In genomic region chr14:100872641-100873071, GRCh38 we compare ENCODE assay signal across 1 cellular context.
TF ChIP-seq lines count a peak whose summit lies in the region.

No MANE protein-coding gene starts in this region.

TF ChIP-seq in IMR-90, 13 proteins besides CTCF, POLR2A, EP300 and RAD21:
- TF ChIP-seq FOS (IDR thresholded peaks at IDR 0.05; ENCODE audit: low read depth, low read length) = no peak
- TF ChIP-seq SMC3 (IDR thresholded peaks at IDR 0.05; ENCODE audit: low read depth, low read length) = no peak
- TF ChIP-seq CEBPB (IDR thresholded peaks at IDR 0.05; ENCODE audit: low read depth, low read length) = no peak
- no peak for TF ChIP-seq MXI1 (IDR thresholded peaks at IDR 0.05; ENCODE audit: borderline replicate concordance, low read depth, low read length)
- TF ChIP-seq MAZ (IDR thresholded peaks at IDR 0.05; ENCODE audit: borderline replicate concordance, low read depth, low read length) = no peak
- TF ChIP-seq ELK1 (IDR thresholded peaks at IDR 0.05; ENCODE audit: borderline replicate concordance, low read depth, low read length) = no peak
- no peak for TF ChIP-seq MAFK (IDR thresholded peaks at IDR 0.05; ENCODE audit: low read depth, low read length)
- no peak for TF ChIP-seq BHLHE40 (IDR thresholded peaks at IDR 0.05; ENCODE audit: low read depth, low read length)
- TF ChIP-seq NFE2L2 (IDR thresholded peaks at IDR 0.05; ENCODE audit: low read depth, low read length) = no peak
- TF ChIP-seq RCOR1 (IDR thresholded peaks at IDR 0.05; ENCODE audit: insufficient replicate concordance, low read length) = no peak
- no peak for TF ChIP-seq CHD1 (IDR thresholded peaks at IDR 0.05; ENCODE audit: low read depth, low read length)
- no peak for TF ChIP-seq RFX5 (IDR thresholded peaks at IDR 0.05; ENCODE audit: low read depth, low read length)
- TF ChIP-seq USF2 (IDR thresholded peaks at IDR 0.05; ENCODE audit: low read depth, low read length) = no peak
TF ChIP-seq in IMR-90: peak in this region for 0.
